8 cellular contexts compared by ENCODE assay signal in the genomic region with DNA sequence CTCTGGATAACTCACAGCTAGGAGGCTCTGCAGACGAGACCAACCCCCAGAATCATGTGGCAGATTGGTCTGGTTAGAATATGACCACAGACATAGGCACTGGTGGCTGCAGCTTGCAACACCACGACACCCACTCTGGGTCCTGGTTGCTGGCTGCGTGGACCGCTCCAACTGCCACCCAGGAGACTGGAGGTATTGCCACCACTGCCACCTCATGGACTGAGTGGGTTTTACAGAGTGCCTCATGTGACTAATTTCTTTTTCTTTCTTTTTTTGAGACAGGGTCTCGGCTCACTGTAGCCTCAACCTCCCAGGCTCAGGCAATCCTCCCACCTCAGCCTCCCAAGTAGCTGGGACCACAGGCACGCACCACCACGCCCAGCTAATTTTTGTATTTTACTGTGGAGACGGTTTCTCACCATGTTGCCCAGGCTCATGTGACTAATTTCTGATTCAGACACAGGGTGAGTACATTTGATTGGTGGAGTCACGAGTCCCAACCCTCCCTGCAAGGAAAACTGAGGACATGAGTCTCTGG. TPM values are rescaled to one million over a fixed set of nuclear protein-coding genes. Genes with fewer than 3 reads are reported as not detected.
A peak's percentile ranks its signal among the peaks of the same experiment; 100 is the strongest.
DNase-seq lines count a peak whose midpoint lies in the region; ATAC-seq, FAIRE-seq and TF ChIP-seq lines count a peak whose summit lies in the region.

No MANE protein-coding gene starts in this region.

- TF ChIP-seq EP300 in K562 (IDR thresholded peaks at IDR 0.05; ENCODE audit: low read length), result no peak

- BruUV-seq in K562 (replicated peaks; lab: Mats Ljungman, UMichigan), result no TSS peak

- TF ChIP-seq POLR2A in K562 (conservative IDR thresholded peaks at IDR 0.05), result no peak

- H3K9me3 ChIP-seq in K562 (replicated peaks; ENCODE audit: control insufficient read depth, insufficient read depth, low read depth, low read length), result no peaks in the 10 kb centered on the region

- intact Hi-C loops in K562 (cut with micrococcal nuclease), result loop anchor here (2.0 kb wide), 2 partner anchors 36 to 64 kb away; no protein-coding TSS in a partner anchor

- H2AFZ ChIP-seq in K562 (ENCODE audit: low read depth, low read length), result peak overlapping the region; percentile 80

- POLR2A ChIA-PET in AG04449 (lab: Yijun Ruan, JAX), result interaction anchor here (0.6 kb wide), 1 partner anchor 22 kb away, joined by 3 read pairs; no protein-coding TSS in a partner anchor
- POLR2A ChIA-PET in K562 (lab: Yijun Ruan, JAX), result interaction anchor here (1.1 kb wide), 1 partner anchor 40 kb away, joined by 4 read pairs; no protein-coding TSS in a partner anchor

- H4K20me1 ChIP-seq in K562 (replicated peaks; ENCODE audit: control insufficient read depth, insufficient read depth, low read length), result no peaks in the 10 kb centered on the region

- DNase-seq in AG04449 (ENCODE audit: low read depth, low spot score), result no peak
- DNase-seq in M059J (ENCODE audit: low read depth), result peak; percentile 52
- peak; percentile 73 for DNase-seq in UCSD-AML1 (lab: John Stamatoyannopoulos, UW; ENCODE audit: unreplicated experiment)
- DNase-seq in K562 (ENCODE audit: extremely low read depth in 1 of 4, low spot score in 3 of 4), result peak; percentile 54 to 77 (median 62)
- DNase-seq in iPS-NIHi11 (ENCODE audit: low spot score), result peak; percentile 62
- peak; percentile 39 to 41 for DNase-seq in stimulated activated CD4-positive, alpha-beta T cell treated with anti-CD3 and anti-CD28 coated beads, Interleukin-15, amount 100 ng/mL, for 48 hours (ENCODE audit: low read depth in 2 of 2)
- DNase-seq in HPDE6-E6E7 (ENCODE audit: extremely low spot score), result no peak

- TF ChIP-seq RAD21 in K562 (CRISPR knock-in tag; conservative IDR thresholded peaks at IDR 0.05 in 1 of 2, IDR thresholded peaks at IDR 0.05 in 1 of 2), result peak; percentile 86 to 91

- H3K27me3 ChIP-seq in K562 (ENCODE audit: control insufficient read depth in 2 of 2, insufficient read depth in 2 of 2, low read length in 2 of 2), result no peaks in the 10 kb centered on the region

- peaks cover 53 to 56% of the 10 kb centered on the region in 2 experiments for H3K4me1 ChIP-seq in K562 (replicated peaks in 1 of 2; ENCODE audit: control insufficient read depth in 2 of 2, insufficient read depth in 2 of 2, low read length in 2 of 2)

- CTCF ChIA-PET in AG04449 (lab: Yijun Ruan, JAX), result interaction anchor here (1.0 to 4.0 kb wide), 12 partner anchors 9 to 251 kb away, joined by 4 to 34 read pairs (median 6); no protein-coding TSS in a partner anchor
- CTCF ChIA-PET in K562 (lab: Yijun Ruan, JAX; ENCODE audit: low intra/inter-chr PET ratio), result no interaction called here

- H3K4me2 ChIP-seq in K562 (ENCODE audit: insufficient read depth, low read length), result peak overlapping the region; percentile 9; the same call in 1 of the 2 replicates

- peak overlapping the region; percentile 40; the same call in 2 of the 3 replicates for H3K27ac ChIP-seq in K562 (ENCODE audit: extremely low read depth, low read depth, low read length)

- H3K4me3 ChIP-seq in AG04449 (ENCODE audit: low read depth, low read length) (no peak overlapping the region), K562 (no peak overlapping the region)

- no peaks in the 10 kb centered on the region for H3K9me1 ChIP-seq in K562 (ENCODE audit: control insufficient read depth, insufficient read depth, low read length)

- ATAC-seq in GM18867 (IDR thresholded peaks at IDR 0.05; ENCODE audit: unreplicated experiment) (peak; percentile 65), K562 (peak; percentile 55)

- H3K79me2 ChIP-seq in K562 (ENCODE audit: control insufficient read depth, insufficient read depth, low read length), result no peaks in the 10 kb centered on the region

- in situ Hi-C loops in K562 (cut with MboI), result no loop called here

- H3K9ac ChIP-seq in K562 (ENCODE audit: insufficient read depth in 1 of 2, low read depth in 2 of 2, low read length in 2 of 2), result peak overlapping the region; percentile 1 to 79; a peak in 2 of 4 replicates

- 43% methylated on average over 9 of the region's 9 CpGs for WGBS in K562 (ENCODE audit: insufficient coverage, low coverage, missing lambda C conversion rate)

- H3K36me3 ChIP-seq in K562 (ENCODE audit: control insufficient read depth, insufficient read depth, low read length), result no peaks in the 10 kb centered on the region

- FAIRE-seq in K562 (lab: Jason Lieb, UNC), result peak; percentile 32

- TF ChIP-seq CTCF in AG04449 (IDR thresholded peaks at IDR 0.05; ENCODE audit: insufficient read depth, low read length, missing control alignments) (peak; percentile 42), K562 (IDR thresholded peaks at IDR 0.05 in 2 of 3, conservative IDR thresholded peaks at IDR 0.05 in 1 of 3; ENCODE audit: insufficient read depth in 2 of 3, low read depth in 1 of 3, low read length in 3 of 3) (peak; percentile 78 to 79 (median 78))

TF ChIP-seq in K562, 482 proteins besides CTCF, POLR2A, EP300 and RAD21 (continues in another document):
- 0 out of 2 replicates have a peak, but pooled peaks have one; percentile 8 for TF ChIP-seq L3MBTL2 (IDR thresholded peaks at IDR 0.05)
- no peak for TF ChIP-seq ATF6 (CRISPR knock-in tag; IDR thresholded peaks at IDR 0.05)
- TF ChIP-seq IRF9 (tag; IDR thresholded peaks at IDR 0.05), result no peak
- TF ChIP-seq RBM39 (optimal IDR thresholded peaks at IDR 0.05; ENCODE audit: low read depth, low read length), result no peak
- TF ChIP-seq ELF2 (CRISPR knock-in tag; IDR thresholded peaks at IDR 0.05), result no peak
- no peak for TF ChIP-seq ETV5 (CRISPR knock-in tag; IDR thresholded peaks at IDR 0.05; ENCODE audit: low read depth)
- TF ChIP-seq BRD9 (IDR thresholded peaks at IDR 0.05; ENCODE audit: low read depth, partially characterized antibody), result peak; percentile 58

RNA-seq across cellular contexts. Expression of gene NT5DC4, which starts 29.9 kb away (rescaled TPM):
- not detected in 2 replicates for total RNA-seq in M059J (2014; rRNA removed; shearing (Covaris generic))
- 26.6 and 60.2 TPM in 2 replicates for total RNA-seq in K562 (2011; cell fraction: chromatin; rRNA removed; ENCODE audit: low replicate concordance)
- 32.0 and 34.7 TPM in 2 replicates for total RNA-seq in K562 (2011; cell fraction: nucleolus; rRNA removed)
- total RNA-seq in K562 (2011; cell fraction: nucleoplasm; rRNA removed), result 22.7 and 29.8 TPM in 2 replicates
- total RNA-seq in K562 (2014; rRNA removed) (0.94 and 1.0 TPM in 2 replicates), K562 (2014; rRNA removed; fragmentation: Illumina TruSeq; extraction: Trizol) (0.44 and 2.3 TPM in 2 replicates), K562 (2015; rRNA removed; fragmentation: Illumina TruSeq; extraction: Trizol) (0.45 and 0.65 TPM in 2 replicates), K562 (2021) (4.7 and 6.8 TPM in 2 replicates)
- polyA plus RNA-seq in K562 (2011; rRNA removed) (3.4 and 6.9 TPM in 2 replicates), K562 (2014; fragmentation: Illumina TruSeq; extraction: Trizol) (0.56 and 1.8 TPM in 2 replicates), K562 (2014; fragmentation: Nextera tagmentation; extraction: Ambion mirVana) (1 to 10 TPM; 2.5 to 2.8 TPM), K562 (2014; rRNA removed) (1.6 and 5.0 TPM in 2 replicates)
- polyA plus RNA-seq in K562 (2011; cell fraction: cytosol; rRNA removed), result 0.65 and 1.6 TPM in 2 replicates
- 39.8 and 97.5 TPM in 2 replicates for polyA plus RNA-seq in K562 (2011; cell fraction: nucleus; rRNA removed)
- polyA plus RNA-seq in K562 (2012), result 1.3 and 9.4 TPM in 2 replicates
- polyA minus RNA-seq in K562 (2011; rRNA and poly(A)+ RNA removed), result 0.36 and 2.7 TPM in 2 replicates
- 8.7 TPM in 1 of 2 replicates, not detected in the other for polyA minus RNA-seq in K562 (2011; cell fraction: cytosol; rRNA and poly(A)+ RNA removed)
- polyA minus RNA-seq in K562 (2011; cell fraction: nucleus; rRNA and poly(A)+ RNA removed), result 6.9 and 15.8 TPM in 2 replicates

RNA-seq across cellular contexts. Expression of gene SLC20A1, which starts 45.2 kb away (rescaled TPM):
- 51.7 and 70.1 TPM in 2 replicates for total RNA-seq in M059J (2014; rRNA removed; shearing (Covaris generic))
- 495 and 804 TPM in 2 replicates for total RNA-seq in K562 (2011; cell fraction: chromatin; rRNA removed; ENCODE audit: low replicate concordance)
- 263 and 289 TPM in 2 replicates for total RNA-seq in K562 (2011; cell fraction: nucleolus; rRNA removed)
- 478 and 674 TPM in 2 replicates for total RNA-seq in K562 (2011; cell fraction: nucleoplasm; rRNA removed)
- 64.7 and 66.0 TPM in 2 replicates for total RNA-seq in K562 (2014; rRNA removed)
- 95.1 and 111 TPM in 2 replicates for total RNA-seq in K562 (2014; rRNA removed; fragmentation: Illumina TruSeq; extraction: Trizol)
- 66.8 and 68.9 TPM in 2 replicates for total RNA-seq in K562 (2015; rRNA removed; fragmentation: Illumina TruSeq; extraction: Trizol)
- total RNA-seq in K562 (2021), result 123 and 136 TPM in 2 replicates
- polyA plus RNA-seq in K562 (2011; rRNA removed), result 101 and 150 TPM in 2 replicates
- 105 and 114 TPM in 2 replicates for polyA plus RNA-seq in K562 (2011; cell fraction: cytosol; rRNA removed)
- 166 and 277 TPM in 2 replicates for polyA plus RNA-seq in K562 (2011; cell fraction: nucleus; rRNA removed)
- 55.6 and 102 TPM in 2 replicates for polyA plus RNA-seq in K562 (2012)
- polyA plus RNA-seq in K562 (2014; fragmentation: Illumina TruSeq; extraction: Trizol), result 85.8 and 87.8 TPM in 2 replicates
- 10 to 100 TPM; 53.8 to 56.1 TPM for polyA plus RNA-seq in K562 (2014; fragmentation: Nextera tagmentation; extraction: Ambion mirVana)
- 74.7 and 77.3 TPM in 2 replicates for polyA plus RNA-seq in K562 (2014; rRNA removed)
- 151 and 243 TPM in 2 replicates for polyA minus RNA-seq in K562 (2011; rRNA and poly(A)+ RNA removed)
- 79.2 and 124 TPM in 2 replicates for polyA minus RNA-seq in K562 (2011; cell fraction: cytosol; rRNA and poly(A)+ RNA removed)
- 120 and 135 TPM in 2 replicates for polyA minus RNA-seq in K562 (2011; cell fraction: nucleus; rRNA and poly(A)+ RNA removed)

Comparison
In these comparisons a context has a peak if more than half of its experiments do, and no peak if none do; other contexts are left out.
1. DNase-seq: peak in M059J (single experiment), UCSD-AML1 (single experiment), K562 (4 of 4), iPS-NIHi11 (single experiment) and stimulated activated CD4-positive, alpha-beta T cell treated with anti-CD3 and anti-CD28 coated beads, Interleukin-15, amount 100 ng/mL, for 48 hours (2 of 2); none in AG04449 (single experiment) and HPDE6-E6E7 (single experiment).